In genomic region chr2:30231726-30232026, GRCh38 we compare ENCODE assay signal across 8 cellular contexts. TPM values are rescaled to one million over a fixed set of nuclear protein-coding genes. Genes with fewer than 3 reads are reported as not detected.
DNase-seq lines count a peak whose midpoint lies in the region; ATAC-seq, FAIRE-seq and TF ChIP-seq lines count a peak whose summit lies in the region.

No MANE protein-coding gene starts in this region.

- H3K4me3 Mint-ChIP-seq in stimulated activated memory B cell treated with anti-CD40 and anti-IgM and Interleukin-4, amounts not matched to agents 10 μg/mL and 1 μg/mL and 100 μg/mL, for 72 hours: peak overlapping the region; percentile 93

- no peak for TF ChIP-seq POLR2A in GM12891 (IDR thresholded peaks at IDR 0.05; ENCODE audit: low read depth, low read length)

- peak; percentile 31 for DNase-seq in activated T-helper 9 cell treated with anti-CD3 and anti-CD28 coated beads, Interleukin-2, amount 50 U/mL, for 16 hours (ENCODE audit: low read depth)
- DNase-seq in cerebellar cortex (ENCODE audit: low spot score) (no peak), AG08395 (ENCODE audit: low spot score) (no peak), GM12891 (ENCODE audit: insufficient read length, low spot score) (no peak)

- no peaks in the 10 kb centered on the region for H3K9me3 Mint-ChIP-seq in stimulated activated memory B cell treated with anti-CD40 and anti-IgM and Interleukin-4, amounts not matched to agents 10 μg/mL and 1 μg/mL and 100 μg/mL, for 72 hours

- peak overlapping the region; percentile 84 for H3K4me3 ChIP-seq in iPS-11a (ENCODE audit: low read depth, low read length)

- peak overlapping the region; percentile 92 for H3K27ac Mint-ChIP-seq in stimulated activated memory B cell treated with anti-CD40 and anti-IgM and Interleukin-4, amounts not matched to agents 10 μg/mL and 1 μg/mL and 100 μg/mL, for 72 hours

- peaks cover 13% of the 10 kb centered on the region for H3K36me3 Mint-ChIP-seq in stimulated activated memory B cell treated with anti-CD40 and anti-IgM and Interleukin-4, amounts not matched to agents 10 μg/mL and 1 μg/mL and 100 μg/mL, for 72 hours

- ATAC-seq in GM18520 (IDR thresholded peaks at IDR 0.05; ENCODE audit: unreplicated experiment) (peak; percentile 14), HG03460 (IDR thresholded peaks at IDR 0.05; ENCODE audit: unreplicated experiment) (peak; percentile 6)
- ATAC-seq in stimulated activated memory B cell treated with anti-CD40 and anti-IgM and Interleukin-4, amounts not matched to agents 10 μg/mL and 1 μg/mL and 100 μg/mL, for 72 hours: no peak

- H3K4me1 Mint-ChIP-seq in stimulated activated memory B cell treated with anti-CD40 and anti-IgM and Interleukin-4, amounts not matched to agents 10 μg/mL and 1 μg/mL and 100 μg/mL, for 72 hours: peaks cover 55% of the 10 kb centered on the region

- no peaks in the 10 kb centered on the region for H3K27me3 Mint-ChIP-seq in stimulated activated memory B cell treated with anti-CD40 and anti-IgM and Interleukin-4, amounts not matched to agents 10 μg/mL and 1 μg/mL and 100 μg/mL, for 72 hours

- no peak for FAIRE-seq in GM12891 (lab: Jason Lieb, UNC)

TF ChIP-seq in GM12891, 5 proteins besides CTCF, POLR2A, EP300 and RAD21:
- TF ChIP-seq POLR2AphosphoS5 (IDR thresholded peaks at IDR 0.05; ENCODE audit: low read depth, low read length): no peak
- no peak for TF ChIP-seq SPI1 (IDR thresholded peaks at IDR 0.05; ENCODE audit: low read depth, low read length)
- no peak for TF ChIP-seq PAX5 (IDR thresholded peaks at IDR 0.05; ENCODE audit: insufficient read depth, low read length, severe bottlenecking)
- TF ChIP-seq TAF1 (IDR thresholded peaks at IDR 0.05; ENCODE audit: low read depth, low read length): no peak
- TF ChIP-seq POU2F2 (IDR thresholded peaks at IDR 0.05; ENCODE audit: low read depth, low read length): no peak

RNA-seq across cellular contexts. Expression of gene LBH, which starts 0.3 kb away (rescaled TPM):
- polyA plus RNA-seq in GM12891 (2012; ENCODE audit: low read depth, missing spikeins): 35.5 TPM
